26 cellular contexts compared by ENCODE assay signal in genomic region chr1:1168156-1168450, GRCh38. TPM values are rescaled to one million over a fixed set of nuclear protein-coding genes. Genes with fewer than 3 reads are reported as not detected.
"Had no signal": no experiment of that assay in that cellular context is flagged by ENCODE, and none has a peak within 500 bp of the region (broad histone marks: within the 10 kb centered on the region; RNA-seq: fewer than 3 reads in every experiment).

No MANE protein-coding gene starts in this region.

- ATAC-seq: esophagus mucosa; heart left ventricle; pancreas; psoas muscle; stimulated activated naive B cell treated with anti-CD40 and anti-IgM and Interleukin-4, amounts not matched to agents 10 μg/mL and 1 μg/mL and 100 μg/mL, for 72 hours had no signal

- H3K27ac ChIP-seq: ascending aorta, heart left ventricle, pancreas, psoas muscle, suprapubic skin, tibial artery, VCaP had no signal

- H3K4me3 ChIP-seq: ascending aorta, heart left ventricle, lung, pancreas, psoas muscle, smooth muscle cell, suprapubic skin, tibial artery had no signal

- H3K4me1 ChIP-seq: ascending aorta, heart left ventricle, tibial artery had no signal

- H3K9me3 ChIP-seq: ascending aorta, heart left ventricle, pancreas, psoas muscle, suprapubic skin, tibial artery had no signal

- H3K36me3 ChIP-seq: ascending aorta, heart left ventricle, pancreas, suprapubic skin, tibial artery had no signal

- DNase-seq: activated CD4-positive, alpha-beta T cell treated with anti-CD3 and anti-CD28 coated beads for 4 hours; activated CD4-positive, alpha-beta T cell treated with anti-CD3 and anti-CD28 coated beads, Interleukin-2, amount 50 U/mL, for 4 hours; activated effector memory CD4-positive, alpha-beta T cell treated with Interleukin-2 at 50 U/mL for 16 hours; activated naive CD4-positive, alpha-beta T cell treated with anti-CD3 and anti-CD28 coated beads for 36 hours; activated naive CD8-positive, alpha-beta T cell treated with anti-CD3 and anti-CD28 coated beads, Interleukin-2, amount 10 ng/mL, durations not matched to agents 7 days and 5 days; foreskin fibroblast; naive B cell; nucleus accumbens; stimulated activated CD4-positive, alpha-beta T cell treated with anti-CD3 and anti-CD28 coated beads, Interleukin-15, amount 100 ng/mL, for 24 hours; stimulated activated CD4-positive, alpha-beta T cell treated with anti-CD3 and anti-CD28 coated beads, Interleukin-2, amount 100 ng/mL, for 24 hours; stimulated activated naive B cell treated with anti-CD40 and anti-IgM and Interleukin-4, amounts not matched to agents 10 μg/mL and 1 μg/mL and 100 μg/mL, for 72 hours; T-helper 9 cell; tibial artery had no signal

- H3K27me3 ChIP-seq: pancreas had no signal

RNA-seq across cellular contexts. Expression of gene TTLL10, which starts 5.6 kb away (rescaled TPM):
- total RNA-seq: activated naive CD4-positive, alpha-beta T cell treated with anti-CD3 and anti-CD28 coated beads for 36 hours; activated naive CD8-positive, alpha-beta T cell treated with anti-CD3 and anti-CD28 coated beads, Interleukin-2, amount 10 ng/mL, durations not matched to agents 7 days and 5 days; ascending aorta; chondrocyte; kidney epithelial cell; smooth muscle cell; suprapubic skin; urinary bladder had no signal
- polyA plus RNA-seq: neural cell, smooth muscle cell had no signal

RNA-seq across cellular contexts. Expression of gene TNFRSF18, which starts 38.3 kb away (rescaled TPM):
- total RNA-seq: ascending aorta, chondrocyte, urinary bladder had no signal
- polyA plus RNA-seq: neural cell had no signal

RNA-seq across cellular contexts. Expression of gene TNFRSF4, which starts 45.9 kb away (rescaled TPM):
- total RNA-seq: chondrocyte, smooth muscle cell had no signal
- polyA plus RNA-seq: neural cell, smooth muscle cell had no signal
